ENCODE assay signal across 17 cellular contexts in genomic region chr3:160437083-160437455, GRCh38. TPM values are rescaled to one million over a fixed set of nuclear protein-coding genes. Genes with fewer than 3 reads are reported as not detected.
A peak's percentile ranks its signal among the peaks of the same experiment; 100 is the strongest.
DNase-seq lines count a peak whose midpoint lies in the region; ATAC-seq lines count a peak whose summit lies in the region.
"Had no signal": no experiment of that assay in that cellular context is flagged by ENCODE, and none has a peak within 500 bp of the region (broad histone marks: within the 10 kb centered on the region; RNA-seq: fewer than 3 reads in every experiment).

No MANE protein-coding gene starts in this region.

- peaks cover 46% of the 10 kb centered on the region for H3K4me1 Mint-ChIP-seq in activated T-helper 2 cell treated with anti-CD3 and anti-CD28 coated beads, Interferon-gamma antibody, Interleukin-2, Interleukin-4, amounts not matched to agents 10 μg/mL and 5 μg/mL and 100 μg/mL, durations not matched to agents 14 hours and 24 hours and 36 hours (ENCODE audit: low read depth)
- H3K4me1 Mint-ChIP-seq in stimulated activated effector memory CD8-positive, alpha-beta T cell treated with anti-CD3 and anti-CD28 coated beads, Interleukin-12 subunit alpha, Interleukin-12 subunit beta, amount 100 ng/mL, for 72 hours, result peaks cover 34% of the 10 kb centered on the region
- H3K4me1 Mint-ChIP-seq: nephron progenitor cell had no signal

- intact Hi-C loops in activated T-helper 2 cell treated with anti-CD3 and anti-CD28 coated beads, Interferon-gamma antibody, Interleukin-2, Interleukin-4, amounts not matched to agents 10 μg/mL and 5 μg/mL and 100 μg/mL, durations not matched to agents 14 hours and 24 hours and 36 hours (cut with micrococcal nuclease), result no loop called here

- peaks cover 91% of the 10 kb centered on the region for H3K36me3 Mint-ChIP-seq in activated T-helper 2 cell treated with anti-CD3 and anti-CD28 coated beads, Interferon-gamma antibody, Interleukin-2, Interleukin-4, amounts not matched to agents 10 μg/mL and 5 μg/mL and 100 μg/mL, durations not matched to agents 14 hours and 24 hours and 36 hours (ENCODE audit: low read depth)
- H3K36me3 Mint-ChIP-seq in stimulated activated effector memory CD8-positive, alpha-beta T cell treated with anti-CD3 and anti-CD28 coated beads, Interleukin-12 subunit alpha, Interleukin-12 subunit beta, amount 100 ng/mL, for 72 hours, result peaks cover 100% of the 10 kb centered on the region

- peak overlapping the region; percentile 42 for H3K27ac Mint-ChIP-seq in activated T-helper 2 cell treated with anti-CD3 and anti-CD28 coated beads, Interferon-gamma antibody, Interleukin-2, Interleukin-4, amounts not matched to agents 10 μg/mL and 5 μg/mL and 100 μg/mL, durations not matched to agents 14 hours and 24 hours and 36 hours
- H3K27ac Mint-ChIP-seq in stimulated activated effector memory CD8-positive, alpha-beta T cell treated with anti-CD3 and anti-CD28 coated beads, Interleukin-12 subunit alpha, Interleukin-12 subunit beta, amount 100 ng/mL, for 72 hours, result no peak overlapping the region
- H3K27ac Mint-ChIP-seq: B cell had no signal

- ATAC-seq in stimulated activated effector memory CD8-positive, alpha-beta T cell treated with anti-CD3 and anti-CD28 coated beads, Interleukin-12 subunit alpha, Interleukin-12 subunit beta, amount 100 ng/mL, for 72 hours, result peak; percentile 51
- ATAC-seq in HG02973 (IDR thresholded peaks at IDR 0.05; ENCODE audit: unreplicated experiment) (no peak), HG02678 (IDR thresholded peaks at IDR 0.05; ENCODE audit: unreplicated experiment) (no peak)
- ATAC-seq: upper lobe of right lung had no signal

- no peaks in the 10 kb centered on the region for H3K9me3 Mint-ChIP-seq in activated T-helper 2 cell treated with anti-CD3 and anti-CD28 coated beads, Interferon-gamma antibody, Interleukin-2, Interleukin-4, amounts not matched to agents 10 μg/mL and 5 μg/mL and 100 μg/mL, durations not matched to agents 14 hours and 24 hours and 36 hours
- H3K9me3 Mint-ChIP-seq in stimulated activated effector memory CD8-positive, alpha-beta T cell treated with anti-CD3 and anti-CD28 coated beads, Interleukin-12 subunit alpha, Interleukin-12 subunit beta, amount 100 ng/mL, for 72 hours, result no peaks in the 10 kb centered on the region

- H3K4me3 Mint-ChIP-seq in activated T-helper 2 cell treated with anti-CD3 and anti-CD28 coated beads, Interferon-gamma antibody, Interleukin-2, Interleukin-4, amounts not matched to agents 10 μg/mL and 5 μg/mL and 100 μg/mL, durations not matched to agents 14 hours and 24 hours and 36 hours (ENCODE audit: low read depth), result no peak overlapping the region
- H3K4me3 Mint-ChIP-seq in stimulated activated effector memory CD8-positive, alpha-beta T cell treated with anti-CD3 and anti-CD28 coated beads, Interleukin-12 subunit alpha, Interleukin-12 subunit beta, amount 100 ng/mL, for 72 hours, result no peak overlapping the region
- H3K4me3 Mint-ChIP-seq: B cell, nephron progenitor cell had no signal

- H3K27me3 Mint-ChIP-seq in activated T-helper 2 cell treated with anti-CD3 and anti-CD28 coated beads, Interferon-gamma antibody, Interleukin-2, Interleukin-4, amounts not matched to agents 10 μg/mL and 5 μg/mL and 100 μg/mL, durations not matched to agents 14 hours and 24 hours and 36 hours (ENCODE audit: low read depth), result no peaks in the 10 kb centered on the region
- H3K27me3 Mint-ChIP-seq: B cell had no signal

- DNase-seq in DMS 273 (lab: John Stamatoyannopoulos, UW; ENCODE audit: unreplicated experiment), result peak; percentile 23
- DNase-seq in DMS 273 treated with DMSO at 0.1 percent for 48 hours (lab: John Stamatoyannopoulos, UW), result no peak
- peak; percentile 19 for DNase-seq in stimulated activated CD4-positive, alpha-beta T cell treated with anti-CD3 and anti-CD28 coated beads, Interleukin-15, amount 100 ng/mL, for 24 hours
- no peak for DNase-seq in stimulated activated CD4-positive, alpha-beta T cell treated with anti-CD3 and anti-CD28 coated beads, Interleukin-4, amount 100 ng/mL, for 4 hours
- no peak for DNase-seq in activated T-helper 2 cell treated with anti-CD3 and anti-CD28 coated beads, Interferon-gamma antibody, Interleukin-2, Interleukin-4, amounts not matched to agents 10 μg/mL and 5 μg/mL and 100 μg/mL, durations not matched to agents 14 hours and 24 hours and 36 hours (ENCODE audit: low spot score)
- no peak for DNase-seq in stimulated activated effector memory CD8-positive, alpha-beta T cell treated with anti-CD3 and anti-CD28 coated beads, Interleukin-12 subunit alpha, Interleukin-12 subunit beta, amount 100 ng/mL, for 72 hours (ENCODE audit: low spot score in 2 of 2)
- DNase-seq: 8988T; aorta; MM.1S; NCI-H1694; nephron progenitor cell; stimulated activated CD4-positive, alpha-beta T cell treated with anti-CD3 and anti-CD28 coated beads, Interleukin-2, amount 100 ng/mL, for 48 hours; upper lobe of right lung had no signal

RNA-seq across cellular contexts. Expression of gene TRIM59, which starts 12.5 kb away (rescaled TPM):
- total RNA-seq in activated T-helper 2 cell treated with anti-CD3 and anti-CD28 coated beads, Interferon-gamma antibody, Interleukin-2, Interleukin-4, amounts not matched to agents 10 μg/mL and 5 μg/mL and 100 μg/mL, durations not matched to agents 14 hours and 24 hours and 36 hours, result 35.9 and 37.0 TPM in 2 replicates
- total RNA-seq: H4 had no signal

RNA-seq across cellular contexts. Expression of gene SMC4, which starts 37.6 kb away (rescaled TPM):
- 180 and 194 TPM in 2 replicates for total RNA-seq in activated T-helper 2 cell treated with anti-CD3 and anti-CD28 coated beads, Interferon-gamma antibody, Interleukin-2, Interleukin-4, amounts not matched to agents 10 μg/mL and 5 μg/mL and 100 μg/mL, durations not matched to agents 14 hours and 24 hours and 36 hours

RNA-seq across cellular contexts. Expression of gene IFT80, which starts 38.0 kb away (rescaled TPM):
- total RNA-seq in activated T-helper 2 cell treated with anti-CD3 and anti-CD28 coated beads, Interferon-gamma antibody, Interleukin-2, Interleukin-4, amounts not matched to agents 10 μg/mL and 5 μg/mL and 100 μg/mL, durations not matched to agents 14 hours and 24 hours and 36 hours, result 16.6 and 19.2 TPM in 2 replicates

Comparison
In these comparisons a context has a peak if more than half of its experiments do, and no peak if none do; other contexts are left out.
1. DNase-seq: peak in DMS 273 (single experiment) and stimulated activated CD4-positive, alpha-beta T cell treated with anti-CD3 and anti-CD28 coated beads, Interleukin-15, amount 100 ng/mL, for 24 hours (single experiment); none in DMS 273 treated with DMSO at 0.1 percent for 48 hours (single experiment), stimulated activated CD4-positive, alpha-beta T cell treated with anti-CD3 and anti-CD28 coated beads, Interleukin-4, amount 100 ng/mL, for 4 hours (0 of 2), activated T-helper 2 cell treated with anti-CD3 and anti-CD28 coated beads, Interferon-gamma antibody, Interleukin-2, Interleukin-4, amounts not matched to agents 10 μg/mL and 5 μg/mL and 100 μg/mL, durations not matched to agents 14 hours and 24 hours and 36 hours (single experiment) and stimulated activated effector memory CD8-positive, alpha-beta T cell treated with anti-CD3 and anti-CD28 coated beads, Interleukin-12 subunit alpha, Interleukin-12 subunit beta, amount 100 ng/mL, for 72 hours (0 of 2).